Comparison of ENCODE assay signal across 20 cellular contexts in the genomic region with DNA sequence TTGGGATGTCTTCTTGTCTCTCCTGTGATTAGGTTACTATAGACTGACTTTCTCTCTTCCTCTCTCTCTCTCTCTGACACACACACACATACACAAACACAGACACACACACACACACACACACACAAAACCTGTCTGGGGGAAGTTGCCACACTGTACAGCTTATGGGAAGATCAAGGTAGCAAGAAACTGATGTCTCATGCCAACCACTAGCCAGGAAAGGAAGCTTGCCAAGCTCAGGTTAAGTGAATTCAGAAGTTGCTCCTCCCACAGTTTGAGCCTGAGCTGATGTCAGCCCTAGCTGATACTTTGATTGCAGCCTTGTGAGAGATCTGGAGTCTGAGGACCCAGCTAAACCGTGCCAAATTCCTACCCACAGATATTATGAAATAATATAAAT.
DNase-seq lines count a peak whose midpoint lies in the region; ATAC-seq and TF ChIP-seq lines count a peak whose summit lies in the region.
"Had no signal": no experiment of that assay in that cellular context is flagged by ENCODE, and none has a peak within 500 bp of the region (broad histone marks: within the 10 kb centered on the region; RNA-seq: fewer than 3 reads in every experiment).

No MANE protein-coding gene starts in this region.

- no peaks in the 10 kb centered on the region for H3K36me3 Mint-ChIP-seq in MCF 10A (ENCODE audit: insufficient read depth, unreplicated experiment)
- no peaks in the 10 kb centered on the region for H3K36me3 Mint-ChIP-seq in naive thymus-derived CD8-positive, alpha-beta T cell
- H3K36me3 Mint-ChIP-seq: naive thymus-derived CD4-positive, alpha-beta T cell; stimulated activated memory B cell treated with anti-CD40 and anti-IgM and Interleukin-4, amounts not matched to agents 10 μg/mL and 1 μg/mL and 100 μg/mL, for 72 hours had no signal

- H3K4me1 ChIP-seq in breast epithelium = no peaks in the 10 kb centered on the region
- H3K4me1 ChIP-seq in ovary (ENCODE audit: insufficient read depth) = no peaks in the 10 kb centered on the region

- intact Hi-C loops in MCF 10A (cut with micrococcal nuclease) = no loop called here
- intact Hi-C loops in breast epithelium (cut with DNase I; ENCODE audit: low total_unique reads) = no loop called here
- intact Hi-C loops in ovary (cut with DNase I) = no loop called here

- 61 to 77% (median 72%) methylated on average over 1 of the region's 1 CpG for WGBS in ovary, 3 donors

- H3K4me3 Mint-ChIP-seq in MCF 10A (ENCODE audit: unreplicated experiment) = no peak overlapping the region
- H3K4me3 Mint-ChIP-seq in naive thymus-derived CD8-positive, alpha-beta T cell = no peak overlapping the region
- H3K4me3 Mint-ChIP-seq: activated naive CD4-positive, alpha-beta T cell treated with anti-CD3 and anti-CD28 coated beads for 36 hours; activated T-cell treated with anti-CD3 and anti-CD28 coated beads, Interleukin-2, amount 50 U/mL, for 72 hours; naive thymus-derived CD4-positive, alpha-beta T cell; stimulated activated memory B cell treated with anti-CD40 and anti-IgM and Interleukin-4, amounts not matched to agents 10 μg/mL and 1 μg/mL and 100 μg/mL, for 72 hours had no signal

- H3K27ac ChIP-seq in breast epithelium (no peak overlapping the region), substantia nigra (ENCODE audit: low read depth, low read length, poor library complexity, severe bottlenecking) (no peak overlapping the region), ovary (no peak overlapping the region)
- H3K27ac ChIP-seq: coronary artery, SK-N-MC had no signal

- POLR2A ChIA-PET in MCF 10A (lab: Yijun Ruan, JAX) = no interaction called here
- POLR2A ChIA-PET in naive thymus-derived CD8-positive, alpha-beta T cell (lab: Charles Lee) = no interaction called here

- TF ChIP-seq EP300 in ovary (IDR thresholded peaks at IDR 0.05) = no peak

- no peak overlapping the region for H3K27ac Mint-ChIP-seq in MCF 10A (ENCODE audit: low read depth, unreplicated experiment)
- no peak overlapping the region for H3K27ac Mint-ChIP-seq in naive thymus-derived CD8-positive, alpha-beta T cell
- H3K27ac Mint-ChIP-seq: activated naive CD4-positive, alpha-beta T cell treated with anti-CD3 and anti-CD28 coated beads for 36 hours; activated T-cell treated with anti-CD3 and anti-CD28 coated beads, Interleukin-2, amount 50 U/mL, for 72 hours; naive thymus-derived CD4-positive, alpha-beta T cell; stimulated activated memory B cell treated with anti-CD40 and anti-IgM and Interleukin-4, amounts not matched to agents 10 μg/mL and 1 μg/mL and 100 μg/mL, for 72 hours had no signal

- DNase-seq in MCF 10A (ENCODE audit: unreplicated experiment) = peak; percentile 81
- no peak for DNase-seq in breast epithelium (ENCODE audit: low spot score in 2 of 2)
- peak; percentile 7 for DNase-seq in astrocyte of the hippocampus (ENCODE audit: low read depth, low spot score)
- peak; percentile 10 for DNase-seq in iPS-NIHi7 (ENCODE audit: extremely low spot score)
- DNase-seq in naive thymus-derived CD8-positive, alpha-beta T cell = no peak
- no peak for DNase-seq in substantia nigra (lab: John Stamatoyannopoulos, UW)
- no peak for DNase-seq in ovary
- DNase-seq: activated CD4-positive, alpha-beta T cell treated with anti-CD3 and anti-CD28 coated beads for 48 hours; activated naive CD4-positive, alpha-beta T cell treated with anti-CD3 and anti-CD28 coated beads for 36 hours; activated T-cell treated with anti-CD3 and anti-CD28 coated beads, Interleukin-2, amount 50 U/mL, for 72 hours; MG63; naive thymus-derived CD4-positive, alpha-beta T cell; NCI-H1417 treated with DMSO at 0.1 percent for 48 hours; NCI-H526; stimulated activated CD4-positive, alpha-beta T cell treated with anti-CD3 and anti-CD28 coated beads, Interleukin-2, amount 100 ng/mL, for 48 hours had no signal

- BruUV-seq in MCF 10A (replicated peaks; lab: Mats Ljungman, UMichigan) = no TSS peak

- H3K27me3 Mint-ChIP-seq in MCF 10A (ENCODE audit: insufficient read depth, unreplicated experiment) = no peaks in the 10 kb centered on the region
- peaks cover 0 to 9% (median 0%) of the 10 kb centered on the region in 5 donors for H3K27me3 Mint-ChIP-seq in naive thymus-derived CD8-positive, alpha-beta T cell
- H3K27me3 Mint-ChIP-seq: stimulated activated memory B cell treated with anti-CD40 and anti-IgM and Interleukin-4, amounts not matched to agents 10 μg/mL and 1 μg/mL and 100 μg/mL, for 72 hours had no signal

- H3K4me1 Mint-ChIP-seq in MCF 10A (ENCODE audit: insufficient read depth, unreplicated experiment) = peaks cover 7% of the 10 kb centered on the region
- no peaks in the 10 kb centered on the region for H3K4me1 Mint-ChIP-seq in naive thymus-derived CD8-positive, alpha-beta T cell
- H3K4me1 Mint-ChIP-seq: naive thymus-derived CD4-positive, alpha-beta T cell; stimulated activated memory B cell treated with anti-CD40 and anti-IgM and Interleukin-4, amounts not matched to agents 10 μg/mL and 1 μg/mL and 100 μg/mL, for 72 hours had no signal

- no peaks in the 10 kb centered on the region for H3K9me3 ChIP-seq in breast epithelium
- H3K9me3 ChIP-seq in ovary = no peaks in the 10 kb centered on the region
- H3K9me3 ChIP-seq: MG63 had no signal

- H3K27me3 ChIP-seq in breast epithelium (no peaks in the 10 kb centered on the region), ovary (no peaks in the 10 kb centered on the region)
- H3K27me3 ChIP-seq: MG63 had no signal

- CTCF ChIA-PET in MCF 10A (lab: Yijun Ruan, JAX) = no interaction called here

- H3K4me3 ChIP-seq in breast epithelium (no peak overlapping the region), ovary (no peak overlapping the region)
- H3K4me3 ChIP-seq: coronary artery, GM12878, MG63, SK-N-MC had no signal

- H3K36me3 ChIP-seq in breast epithelium = no peaks in the 10 kb centered on the region
- no peaks in the 10 kb centered on the region for H3K36me3 ChIP-seq in ovary
- H3K36me3 ChIP-seq: MG63 had no signal

- TF ChIP-seq CTCF in MCF 10A (IDR thresholded peaks at IDR 0.05; ENCODE audit: unreplicated experiment) (no peak), breast epithelium (IDR thresholded peaks at IDR 0.05) (no peak), ovary (IDR thresholded peaks at IDR 0.05) (no peak)

- ATAC-seq in GM19397 (IDR thresholded peaks at IDR 0.05; ENCODE audit: unreplicated experiment) = no peak
- no peak for ATAC-seq in naive thymus-derived CD8-positive, alpha-beta T cell
- ATAC-seq: GM12878; naive thymus-derived CD4-positive, alpha-beta T cell; stimulated activated memory B cell treated with anti-CD40 and anti-IgM and Interleukin-4, amounts not matched to agents 10 μg/mL and 1 μg/mL and 100 μg/mL, for 72 hours had no signal

- TF ChIP-seq POLR2A in breast epithelium (IDR thresholded peaks at IDR 0.05) (no peak), ovary (IDR thresholded peaks at IDR 0.05) (no peak)

- H3K9me3 Mint-ChIP-seq in MCF 10A (ENCODE audit: unreplicated experiment) = no peaks in the 10 kb centered on the region
- H3K9me3 Mint-ChIP-seq in naive thymus-derived CD8-positive, alpha-beta T cell = no peaks in the 10 kb centered on the region
- H3K9me3 Mint-ChIP-seq: activated naive CD4-positive, alpha-beta T cell treated with anti-CD3 and anti-CD28 coated beads for 36 hours; activated T-cell treated with anti-CD3 and anti-CD28 coated beads, Interleukin-2, amount 50 U/mL, for 72 hours; naive thymus-derived CD4-positive, alpha-beta T cell had no signal

Comparison
In these comparisons a context has a peak if more than half of its experiments do, and no peak if none do; other contexts are left out.
1. DNase-seq: peak in MCF 10A (single experiment), astrocyte of the hippocampus (single experiment) and iPS-NIHi7 (single experiment); none in breast epithelium (0 of 2), naive thymus-derived CD8-positive, alpha-beta T cell (0 of 10), substantia nigra (0 of 49) and ovary (0 of 5).